In genomic region chr11:87358461-87358860, GRCh38 we compare ENCODE assay signal across 21 cellular contexts.
"Had no signal": no experiment of that assay in that cellular context is flagged by ENCODE, and none has a peak within 500 bp of the region (broad histone marks: within the 10 kb centered on the region; RNA-seq: fewer than 3 reads in every experiment).

No MANE protein-coding gene starts in this region.

- H3K4me3 ChIP-seq: dorsolateral prefrontal cortex, heart right ventricle, prostate gland, testis, upper lobe of left lung had no signal

- H3K9me3 ChIP-seq: heart right ventricle, prostate gland, testis, upper lobe of left lung had no signal

- H3K4me1 ChIP-seq: prostate gland, testis had no signal

- FAIRE-seq: astrocyte, colon had no signal

- ATAC-seq: activated T-cell treated with anti-CD3 and anti-CD28 coated beads, Interleukin-2, amount 50 U/mL, for 4 hours; heart right ventricle; left cardiac atrium; natural killer cell had no signal

- H3K36me3 ChIP-seq: heart right ventricle, prostate gland, upper lobe of left lung had no signal

- H3K27ac ChIP-seq: dorsolateral prefrontal cortex, heart right ventricle, prostate gland, testis, upper lobe of left lung had no signal

- H3K27me3 ChIP-seq: dorsolateral prefrontal cortex, heart right ventricle, testis, upper lobe of left lung had no signal

- DNase-seq: activated CD4-positive, alpha-beta T cell treated with anti-CD3 and anti-CD28 coated beads for 4 hours; activated CD4-positive, alpha-beta T cell treated with anti-CD3 and anti-CD28 coated beads, Interleukin-2, amount 50 U/mL, for 48 hours; activated CD4-positive, CD25-positive, alpha-beta regulatory T cell; activated CD8-positive, alpha-beta memory T cell treated with anti-CD3 and anti-CD28 coated beads, Interleukin-2, amount 50 U/mL, for 48 hours; activated naive CD4-positive, alpha-beta T cell treated with Interleukin-2 at 50 U/mL for 16 hours; activated naive CD8-positive, alpha-beta T cell treated with anti-CD3 and anti-CD28 coated beads for 36 hours; activated T-cell treated with anti-CD3 and anti-CD28 coated beads, Interleukin-2, amount 50 U/mL, for 4 hours; dorsolateral prefrontal cortex; foreskin fibroblast; heart right ventricle; islet precursor cell; left cardiac atrium; midbrain; natural killer cell; stimulated activated CD4-positive, alpha-beta T cell treated with anti-CD3 and anti-CD28 coated beads, Interleukin-2, amount 100 ng/mL, for 48 hours; stimulated activated naive CD4-positive, alpha-beta T cell; testis; upper lobe of left lung had no signal
